Comparison of ENCODE assay signal across 1 cellular context in genomic region chr7:73842248-73842895, GRCh38.
TF ChIP-seq lines count a peak whose summit lies in the region.

METTL27 (minus strand) TSS chr7:73842516; CDS start chr7:73842140, 376 bp downstream.

TF ChIP-seq in HEK293, 187 proteins besides CTCF, POLR2A, EP300 and RAD21 (continued from another document):
- TF ChIP-seq ZBTB10 (tag by site-specific recombination; IDR thresholded peaks at IDR 0.05) (no peak), SP2 (tag by site-specific recombination; IDR thresholded peaks at IDR 0.05) (peak; percentile 77), PRDM10 (tag by site-specific recombination; IDR thresholded peaks at IDR 0.05) (no peak), ZFHX2 (tag by site-specific recombination; conservative IDR thresholded peaks at IDR 0.05) (peak; percentile 69), SCRT1 (tag by site-specific recombination; IDR thresholded peaks at IDR 0.05; ENCODE audit: borderline replicate concordance) (peak; percentile 25; the same call in 1 of the 2 replicates), KLF8 (tag by site-specific recombination; IDR thresholded peaks at IDR 0.05) (0 out of 2 replicates have a peak, but pooled peaks have one; percentile 47), KLF10 (tag by site-specific recombination; IDR thresholded peaks at IDR 0.05) (peak; percentile 86), EGR2 (tag by site-specific recombination; IDR thresholded peaks at IDR 0.05; ENCODE audit: low read depth) (peak; percentile 64; the same call in 1 of the 2 replicates), HOXA7 (CRISPR knock-in tag; IDR thresholded peaks at IDR 0.05; ENCODE audit: borderline replicate concordance) (no peak)
